1 cellular context compared by ENCODE assay signal in genomic region chr15:80579611-80580010, GRCh38.
TF ChIP-seq lines count a peak whose summit lies in the region.

No MANE protein-coding gene starts in this region.

TF ChIP-seq in GM23338, 12 proteins besides CTCF, POLR2A, EP300 and RAD21:
- TF ChIP-seq, protein P1, sequence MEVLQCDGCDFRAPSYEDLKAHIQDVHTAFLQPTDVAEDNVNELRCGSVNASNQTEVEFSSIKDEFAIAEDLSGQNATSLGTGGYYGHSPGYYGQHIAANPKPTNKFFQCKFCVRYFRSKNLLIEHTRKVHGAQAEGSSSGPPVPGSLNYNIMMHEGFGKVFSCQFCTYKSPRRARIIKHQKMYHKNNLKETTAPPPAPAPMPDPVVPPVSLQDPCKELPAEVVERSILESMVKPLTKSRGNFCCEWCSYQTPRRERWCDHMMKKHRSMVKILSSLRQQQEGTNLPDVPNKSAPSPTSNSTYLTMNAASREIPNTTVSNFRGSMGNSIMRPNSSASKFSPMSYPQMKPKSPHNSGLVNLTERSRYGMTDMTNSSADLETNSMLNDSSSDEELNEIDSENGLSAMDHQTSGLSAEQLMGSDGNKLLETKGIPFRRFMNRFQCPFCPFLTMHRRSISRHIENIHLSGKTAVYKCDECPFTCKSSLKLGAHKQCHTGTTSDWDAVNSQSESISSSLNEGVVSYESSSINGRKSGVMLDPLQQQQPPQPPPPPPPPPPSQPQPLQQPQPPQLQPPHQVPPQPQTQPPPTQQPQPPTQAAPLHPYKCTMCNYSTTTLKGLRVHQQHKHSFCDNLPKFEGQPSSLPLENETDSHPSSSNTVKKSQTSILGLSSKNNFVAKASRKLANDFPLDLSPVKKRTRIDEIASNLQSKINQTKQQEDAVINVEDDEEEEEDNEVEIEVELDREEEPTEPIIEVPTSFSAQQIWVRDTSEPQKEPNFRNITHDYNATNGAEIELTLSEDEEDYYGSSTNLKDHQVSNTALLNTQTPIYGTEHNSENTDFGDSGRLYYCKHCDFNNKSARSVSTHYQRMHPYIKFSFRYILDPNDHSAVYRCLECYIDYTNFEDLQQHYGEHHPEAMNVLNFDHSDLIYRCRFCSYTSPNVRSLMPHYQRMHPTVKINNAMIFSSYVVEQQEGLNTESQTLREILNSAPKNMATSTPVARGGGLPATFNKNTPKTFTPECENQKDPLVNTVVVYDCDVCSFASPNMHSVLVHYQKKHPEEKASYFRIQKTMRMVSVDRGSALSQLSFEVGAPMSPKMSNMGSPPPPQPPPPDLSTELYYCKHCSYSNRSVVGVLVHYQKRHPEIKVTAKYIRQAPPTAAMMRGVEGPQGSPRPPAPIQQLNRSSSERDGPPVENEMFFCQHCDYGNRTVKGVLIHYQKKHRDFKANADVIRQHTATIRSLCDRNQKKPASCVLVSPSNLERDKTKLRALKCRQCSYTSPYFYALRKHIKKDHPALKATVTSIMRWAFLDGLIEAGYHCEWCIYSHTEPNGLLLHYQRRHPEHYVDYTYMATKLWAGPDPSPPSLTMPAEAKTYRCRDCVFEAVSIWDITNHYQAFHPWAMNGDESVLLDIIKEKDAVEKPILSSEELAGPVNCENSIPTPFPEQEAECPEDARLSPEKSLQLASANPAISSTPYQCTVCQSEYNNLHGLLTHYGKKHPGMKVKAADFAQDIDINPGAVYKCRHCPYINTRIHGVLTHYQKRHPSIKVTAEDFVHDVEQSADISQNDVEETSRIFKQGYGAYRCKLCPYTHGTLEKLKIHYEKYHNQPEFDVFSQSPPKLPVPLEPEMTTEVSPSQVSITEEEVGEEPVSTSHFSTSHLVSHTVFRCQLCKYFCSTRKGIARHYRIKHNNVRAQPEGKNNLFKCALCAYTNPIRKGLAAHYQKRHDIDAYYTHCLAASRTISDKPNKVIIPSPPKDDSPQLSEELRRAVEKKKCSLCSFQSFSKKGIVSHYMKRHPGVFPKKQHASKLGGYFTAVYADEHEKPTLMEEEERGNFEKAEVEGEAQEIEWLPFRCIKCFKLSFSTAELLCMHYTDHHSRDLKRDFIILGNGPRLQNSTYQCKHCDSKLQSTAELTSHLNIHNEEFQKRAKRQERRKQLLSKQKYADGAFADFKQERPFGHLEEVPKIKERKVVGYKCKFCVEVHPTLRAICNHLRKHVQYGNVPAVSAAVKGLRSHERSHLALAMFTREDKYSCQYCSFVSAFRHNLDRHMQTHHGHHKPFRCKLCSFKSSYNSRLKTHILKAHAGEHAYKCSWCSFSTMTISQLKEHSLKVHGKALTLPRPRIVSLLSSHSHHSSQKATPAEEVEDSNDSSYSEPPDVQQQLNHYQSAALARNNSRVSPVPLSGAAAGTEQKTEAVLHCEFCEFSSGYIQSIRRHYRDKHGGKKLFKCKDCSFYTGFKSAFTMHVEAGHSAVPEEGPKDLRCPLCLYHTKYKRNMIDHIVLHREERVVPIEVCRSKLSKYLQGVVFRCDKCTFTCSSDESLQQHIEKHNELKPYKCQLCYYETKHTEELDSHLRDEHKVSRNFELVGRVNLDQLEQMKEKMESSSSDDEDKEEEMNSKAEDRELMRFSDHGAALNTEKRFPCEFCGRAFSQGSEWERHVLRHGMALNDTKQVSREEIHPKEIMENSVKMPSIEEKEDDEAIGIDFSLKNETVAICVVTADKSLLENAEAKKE (CRISPR knock-in tag; IDR thresholded peaks at IDR 0.05) = no peak
- TF ChIP-seq STAT1 (IDR thresholded peaks at IDR 0.05; ENCODE audit: unreplicated experiment) = no peak
- no peak for TF ChIP-seq ZNF331 (CRISPR knock-in tag; IDR thresholded peaks at IDR 0.05; ENCODE audit: low read depth)
- TF ChIP-seq EZH2phosphoT487 (IDR thresholded peaks at IDR 0.05; ENCODE audit: unreplicated experiment) = no peak
- TF ChIP-seq EZH2 (IDR thresholded peaks at IDR 0.05; ENCODE audit: low read depth, unreplicated experiment) = no peak
